ENCODE assay signal across 20 cellular contexts in genomic region chr11:2539761-2540520, GRCh38.
DNase-seq lines count a peak whose midpoint lies in the region; TF ChIP-seq lines count a peak whose summit lies in the region.
"Had no signal": no experiment of that assay in that cellular context is flagged by ENCODE, and none has a peak within 500 bp of the region (broad histone marks: within the 10 kb centered on the region; RNA-seq: fewer than 3 reads in every experiment).

No MANE protein-coding gene starts in this region.

- peak; percentile 57 for DNase-seq in activated effector memory CD4-positive, alpha-beta T cell treated with anti-CD3 and anti-CD28 coated beads, Interleukin-2, amount 50 U/mL, for 16 hours
- DNase-seq in activated effector memory CD4-positive, alpha-beta T cell treated with Interleukin-2 at 50 U/mL for 16 hours, result no peak
- peak; percentile 57 for DNase-seq in coronary artery (ENCODE audit: low spot score)
- DNase-seq in mesenteric fat pad (ENCODE audit: low spot score), result peak; percentile 69
- DNase-seq in spleen, result peak; percentile 58
- no peak for DNase-seq in NCI-H526 (lab: John Stamatoyannopoulos, UW)
- DNase-seq in NCI-H187 (lab: John Stamatoyannopoulos, UW), result no peak
- DNase-seq in activated CD4-positive, CD25-positive, alpha-beta regulatory T cell treated with anti-CD3 and anti-CD28 coated beads, Interleukin-2, amount 50 U/mL, for 72 hours, result no peak
- DNase-seq: Calu3; H9; Karpas-422; NCI-H1048; NCI-H524; RPMI8226; small intestine; stimulated activated CD4-positive, alpha-beta T cell treated with anti-CD3 and anti-CD28 coated beads, Interleukin-4, amount 100 ng/mL, for 24 hours; stimulated activated naive CD8-positive, alpha-beta T cell treated with anti-CD3 and anti-CD28 coated beads, Interleukin-15, amount 100 ng/mL, for 72 hours; T1000 had no signal

- H3K27me3 ChIP-seq in spleen (replicated peaks in 1 of 7), result no peaks in the 10 kb centered on the region
- H3K27me3 ChIP-seq: dorsolateral prefrontal cortex, hepatocyte had no signal

- H3K4me3 ChIP-seq in coronary artery (no peak overlapping the region), spleen (no peak overlapping the region)
- H3K4me3 ChIP-seq: dorsolateral prefrontal cortex, hepatocyte had no signal

- TF ChIP-seq POLR2A in spleen (IDR thresholded peaks at IDR 0.05), result no peak

- H3K9me3 ChIP-seq in spleen, result no peaks in the 10 kb centered on the region

- intact Hi-C loops in spleen (cut with DNase I; ENCODE audit: low total_unique reads), result no loop called here

- no peaks in the 10 kb centered on the region for H3K4me1 ChIP-seq in spleen

- TF ChIP-seq CTCF in coronary artery (IDR thresholded peaks at IDR 0.05), result no peak
- no peak for TF ChIP-seq CTCF in spleen (IDR thresholded peaks at IDR 0.05 in 8 of 11, conservative IDR thresholded peaks at IDR 0.05 in 3 of 11)

- H3K27ac ChIP-seq in coronary artery (no peak overlapping the region), spleen (no peak overlapping the region)
- H3K27ac ChIP-seq: dorsolateral prefrontal cortex, hepatocyte had no signal

- H3K36me3 ChIP-seq in spleen, result no peaks in the 10 kb centered on the region

- 80 to 93% (median 86%) methylated on average over 21 to 25 of the region's 25 CpGs for WGBS in spleen, 5 donors

Comparison
In these comparisons a context has a peak if more than half of its experiments do, and no peak if none do; other contexts are left out.
1. DNase-seq: peak in activated effector memory CD4-positive, alpha-beta T cell treated with anti-CD3 and anti-CD28 coated beads, Interleukin-2, amount 50 U/mL, for 16 hours (single experiment), coronary artery (single experiment), mesenteric fat pad (single experiment) and spleen (single experiment); none in activated effector memory CD4-positive, alpha-beta T cell treated with Interleukin-2 at 50 U/mL for 16 hours (single experiment), NCI-H526 (0 of 2), NCI-H187 (0 of 2) and activated CD4-positive, CD25-positive, alpha-beta regulatory T cell treated with anti-CD3 and anti-CD28 coated beads, Interleukin-2, amount 50 U/mL, for 72 hours (single experiment).